Comparison of ENCODE assay signal across 1 cellular context in the genomic region with DNA sequence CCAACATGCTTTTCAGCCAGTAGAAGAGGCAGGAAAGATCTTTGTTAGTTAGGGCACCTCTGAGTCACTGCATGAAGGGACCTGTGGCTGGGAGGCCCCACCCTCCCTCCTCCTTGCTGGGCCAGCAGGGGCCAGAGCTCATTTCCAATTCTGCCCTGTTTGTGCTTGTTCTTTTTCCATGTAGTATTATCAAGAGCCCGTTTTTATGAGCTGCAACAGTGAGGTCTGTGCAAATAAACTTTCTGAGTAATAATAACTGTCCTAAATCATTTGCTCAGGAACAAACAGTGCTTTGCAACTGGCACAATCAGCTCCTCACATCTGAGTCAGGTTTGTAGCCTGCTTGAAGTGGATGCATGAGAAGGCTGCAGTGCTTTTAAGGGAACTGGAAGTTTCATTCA.
TF ChIP-seq lines count a peak whose summit lies in the region.

No MANE protein-coding gene starts in this region.

TF ChIP-seq in HEK293, 187 proteins besides CTCF, POLR2A, EP300 and RAD21 (continued from another document):
- TF ChIP-seq, protein P1, sequence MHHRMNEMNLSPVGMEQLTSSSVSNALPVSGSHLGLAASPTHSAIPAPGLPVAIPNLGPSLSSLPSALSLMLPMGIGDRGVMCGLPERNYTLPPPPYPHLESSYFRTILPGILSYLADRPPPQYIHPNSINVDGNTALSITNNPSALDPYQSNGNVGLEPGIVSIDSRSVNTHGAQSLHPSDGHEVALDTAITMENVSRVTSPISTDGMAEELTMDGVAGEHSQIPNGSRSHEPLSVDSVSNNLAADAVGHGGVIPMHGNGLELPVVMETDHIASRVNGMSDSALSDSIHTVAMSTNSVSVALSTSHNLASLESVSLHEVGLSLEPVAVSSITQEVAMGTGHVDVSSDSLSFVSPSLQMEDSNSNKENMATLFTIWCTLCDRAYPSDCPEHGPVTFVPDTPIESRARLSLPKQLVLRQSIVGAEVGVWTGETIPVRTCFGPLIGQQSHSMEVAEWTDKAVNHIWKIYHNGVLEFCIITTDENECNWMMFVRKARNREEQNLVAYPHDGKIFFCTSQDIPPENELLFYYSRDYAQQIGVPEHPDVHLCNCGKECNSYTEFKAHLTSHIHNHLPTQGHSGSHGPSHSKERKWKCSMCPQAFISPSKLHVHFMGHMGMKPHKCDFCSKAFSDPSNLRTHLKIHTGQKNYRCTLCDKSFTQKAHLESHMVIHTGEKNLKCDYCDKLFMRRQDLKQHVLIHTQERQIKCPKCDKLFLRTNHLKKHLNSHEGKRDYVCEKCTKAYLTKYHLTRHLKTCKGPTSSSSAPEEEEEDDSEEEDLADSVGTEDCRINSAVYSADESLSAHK (tag by site-specific recombination; IDR thresholded peaks at IDR 0.05): peak; percentile 48; the same call in 1 of the 2 replicates
- TF ChIP-seq, protein P2, sequence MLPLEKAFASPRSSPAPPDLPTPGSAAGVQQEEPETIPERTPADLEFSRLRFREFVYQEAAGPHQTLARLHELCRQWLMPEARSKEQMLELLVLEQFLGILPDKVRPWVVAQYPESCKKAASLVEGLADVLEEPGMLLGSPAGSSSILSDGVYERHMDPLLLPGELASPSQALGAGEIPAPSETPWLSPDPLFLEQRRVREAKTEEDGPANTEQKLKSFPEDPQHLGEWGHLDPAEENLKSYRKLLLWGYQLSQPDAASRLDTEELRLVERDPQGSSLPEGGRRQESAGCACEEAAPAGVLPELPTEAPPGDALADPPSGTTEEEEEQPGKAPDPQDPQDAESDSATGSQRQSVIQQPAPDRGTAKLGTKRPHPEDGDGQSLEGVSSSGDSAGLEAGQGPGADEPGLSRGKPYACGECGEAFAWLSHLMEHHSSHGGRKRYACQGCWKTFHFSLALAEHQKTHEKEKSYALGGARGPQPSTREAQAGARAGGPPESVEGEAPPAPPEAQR (tag by site-specific recombination; IDR thresholded peaks at IDR 0.05): no peak
- TF ChIP-seq TCF7L2 (IDR thresholded peaks at IDR 0.05; ENCODE audit: borderline replicate concordance, low read depth, low read length): no peak
- 0 out of 2 replicates have a peak, but pooled peaks have one; percentile 23 for TF ChIP-seq ZFP69B (tag by site-specific recombination; IDR thresholded peaks at IDR 0.05)
- TF ChIP-seq ZSCAN23 (tag by site-specific recombination; IDR thresholded peaks at IDR 0.05): no peak
- no peak for TF ChIP-seq ZNF776 (tag by site-specific recombination; IDR thresholded peaks at IDR 0.05; ENCODE audit: borderline replicate concordance)
- TF ChIP-seq, protein P3, sequence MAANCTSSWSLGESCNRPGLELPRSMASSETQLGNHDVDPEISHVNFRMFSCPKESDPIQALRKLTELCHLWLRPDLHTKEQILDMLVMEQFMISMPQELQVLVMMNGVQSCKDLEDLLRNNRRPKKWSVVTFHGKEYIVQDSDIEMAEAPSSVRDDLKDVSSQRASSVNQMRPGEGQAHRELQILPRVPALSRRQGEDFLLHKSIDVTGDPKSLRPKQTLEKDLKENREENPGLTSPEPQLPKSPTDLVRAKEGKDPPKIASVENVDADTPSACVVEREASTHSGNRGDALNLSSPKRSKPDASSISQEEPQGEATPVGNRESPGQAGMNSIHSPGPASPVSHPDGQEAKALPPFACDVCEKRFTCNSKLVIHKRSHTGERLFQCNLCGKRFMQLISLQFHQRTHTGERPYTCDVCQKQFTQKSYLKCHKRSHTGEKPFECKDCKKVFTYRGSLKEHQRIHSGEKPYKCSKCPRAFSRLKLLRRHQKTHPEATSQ (tag by site-specific recombination; IDR thresholded peaks at IDR 0.05): no peak
- TF ChIP-seq ZNF366 (tag by site-specific recombination; conservative IDR thresholded peaks at IDR 0.05): no peak
- TF ChIP-seq, protein P4, sequence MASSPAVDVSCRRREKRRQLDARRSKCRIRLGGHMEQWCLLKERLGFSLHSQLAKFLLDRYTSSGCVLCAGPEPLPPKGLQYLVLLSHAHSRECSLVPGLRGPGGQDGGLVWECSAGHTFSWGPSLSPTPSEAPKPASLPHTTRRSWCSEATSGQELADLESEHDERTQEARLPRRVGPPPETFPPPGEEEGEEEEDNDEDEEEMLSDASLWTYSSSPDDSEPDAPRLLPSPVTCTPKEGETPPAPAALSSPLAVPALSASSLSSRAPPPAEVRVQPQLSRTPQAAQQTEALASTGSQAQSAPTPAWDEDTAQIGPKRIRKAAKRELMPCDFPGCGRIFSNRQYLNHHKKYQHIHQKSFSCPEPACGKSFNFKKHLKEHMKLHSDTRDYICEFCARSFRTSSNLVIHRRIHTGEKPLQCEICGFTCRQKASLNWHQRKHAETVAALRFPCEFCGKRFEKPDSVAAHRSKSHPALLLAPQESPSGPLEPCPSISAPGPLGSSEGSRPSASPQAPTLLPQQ (tag by site-specific recombination; IDR thresholded peaks at IDR 0.05): peak; percentile 56; the same call in 1 of the 2 replicates
- no peak for TF ChIP-seq ZNF76 (tag by site-specific recombination; IDR thresholded peaks at IDR 0.05; ENCODE audit: borderline replicate concordance, low read depth)
- TF ChIP-seq, protein P5, sequence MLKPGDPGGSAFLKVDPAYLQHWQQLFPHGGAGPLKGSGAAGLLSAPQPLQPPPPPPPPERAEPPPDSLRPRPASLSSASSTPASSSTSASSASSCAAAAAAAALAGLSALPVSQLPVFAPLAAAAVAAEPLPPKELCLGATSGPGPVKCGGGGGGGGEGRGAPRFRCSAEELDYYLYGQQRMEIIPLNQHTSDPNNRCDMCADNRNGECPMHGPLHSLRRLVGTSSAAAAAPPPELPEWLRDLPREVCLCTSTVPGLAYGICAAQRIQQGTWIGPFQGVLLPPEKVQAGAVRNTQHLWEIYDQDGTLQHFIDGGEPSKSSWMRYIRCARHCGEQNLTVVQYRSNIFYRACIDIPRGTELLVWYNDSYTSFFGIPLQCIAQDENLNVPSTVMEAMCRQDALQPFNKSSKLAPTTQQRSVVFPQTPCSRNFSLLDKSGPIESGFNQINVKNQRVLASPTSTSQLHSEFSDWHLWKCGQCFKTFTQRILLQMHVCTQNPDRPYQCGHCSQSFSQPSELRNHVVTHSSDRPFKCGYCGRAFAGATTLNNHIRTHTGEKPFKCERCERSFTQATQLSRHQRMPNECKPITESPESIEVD (tag by site-specific recombination; IDR thresholded peaks at IDR 0.05): peak; percentile 72
- TF ChIP-seq FEZF1 (tag by site-specific recombination; IDR thresholded peaks at IDR 0.05): peak; percentile 97
- peak; percentile 28; the same call in 1 of the 2 replicates for TF ChIP-seq OSR2 (tag by site-specific recombination; IDR thresholded peaks at IDR 0.05)
- no peak for TF ChIP-seq ZNF585B (tag by site-specific recombination; IDR thresholded peaks at IDR 0.05)
- TF ChIP-seq GLI2 (tag by site-specific recombination; IDR thresholded peaks at IDR 0.05; ENCODE audit: borderline replicate concordance, low read depth): peak; percentile 29; the same call in 1 of the 2 replicates
- TF ChIP-seq ZNF133 (tag by site-specific recombination; IDR thresholded peaks at IDR 0.05): no peak
- no peak for TF ChIP-seq HOXC10 (CRISPR knock-in tag; IDR thresholded peaks at IDR 0.05)
- TF ChIP-seq, protein P6, sequence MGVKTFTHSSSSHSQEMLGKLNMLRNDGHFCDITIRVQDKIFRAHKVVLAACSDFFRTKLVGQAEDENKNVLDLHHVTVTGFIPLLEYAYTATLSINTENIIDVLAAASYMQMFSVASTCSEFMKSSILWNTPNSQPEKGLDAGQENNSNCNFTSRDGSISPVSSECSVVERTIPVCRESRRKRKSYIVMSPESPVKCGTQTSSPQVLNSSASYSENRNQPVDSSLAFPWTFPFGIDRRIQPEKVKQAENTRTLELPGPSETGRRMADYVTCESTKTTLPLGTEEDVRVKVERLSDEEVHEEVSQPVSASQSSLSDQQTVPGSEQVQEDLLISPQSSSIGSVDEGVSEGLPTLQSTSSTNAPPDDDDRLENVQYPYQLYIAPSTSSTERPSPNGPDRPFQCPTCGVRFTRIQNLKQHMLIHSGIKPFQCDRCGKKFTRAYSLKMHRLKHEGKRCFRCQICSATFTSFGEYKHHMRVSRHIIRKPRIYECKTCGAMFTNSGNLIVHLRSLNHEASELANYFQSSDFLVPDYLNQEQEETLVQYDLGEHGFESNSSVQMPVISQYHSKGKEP (tag by site-specific recombination; IDR thresholded peaks at IDR 0.05): peak; percentile 91
- no peak for TF ChIP-seq ZNF221 (tag by site-specific recombination; IDR thresholded peaks at IDR 0.05; ENCODE audit: borderline replicate concordance)
- no peak for TF ChIP-seq ZNF354C (tag by site-specific recombination; IDR thresholded peaks at IDR 0.05; ENCODE audit: borderline replicate concordance, low read depth)
- no peak for TF ChIP-seq ZNF747 (tag by site-specific recombination; IDR thresholded peaks at IDR 0.05)
- TF ChIP-seq ZXDB (tag by site-specific recombination; IDR thresholded peaks at IDR 0.05): peak; percentile 26; the same call in 1 of the 2 replicates
- no peak for TF ChIP-seq HOXA7 (CRISPR knock-in tag; IDR thresholded peaks at IDR 0.05; ENCODE audit: borderline replicate concordance)
